35 cellular contexts compared by ENCODE assay signal in genomic region chr14:72522847-72523246, GRCh38.
"Had no signal": no experiment of that assay in that cellular context is flagged by ENCODE, and none has a peak within 500 bp of the region (broad histone marks: within the 10 kb centered on the region; RNA-seq: fewer than 3 reads in every experiment).

No MANE protein-coding gene starts in this region.

- ATAC-seq: activated T-cell treated with anti-CD3 and anti-CD28 coated beads, Interleukin-2, amount 50 U/mL, for 4 hours; PC-3; T-cell; T-helper 17 cell had no signal

- H3K36me3 Mint-ChIP-seq: activated CD4-positive, alpha-beta memory T cell treated with anti-CD3 and anti-CD28 coated beads for 36 hours; T-cell had no signal

- H3K4me3 ChIP-seq: ascending aorta, cardiac muscle cell, Peyer's patch, SJSA1 had no signal

- H3K36me3 ChIP-seq: ascending aorta, cardiac muscle cell, Peyer's patch, SJSA1 had no signal

- H3K9ac ChIP-seq: KMS-11, SK-N-SH had no signal

- H3K27ac ChIP-seq: cardiac muscle cell, KMS-11, Peyer's patch, SJSA1, VCaP had no signal

- H3K27me3 ChIP-seq: ascending aorta, cardiac muscle cell, Peyer's patch, SJSA1 had no signal

- H3K4me3 Mint-ChIP-seq: activated B cell treated with CpG ODN at 0.5 μM for 24 hours; activated CD4-positive, alpha-beta memory T cell treated with anti-CD3 and anti-CD28 coated beads for 36 hours; activated naive CD4-positive, alpha-beta T cell treated with anti-CD3 and anti-CD28 coated beads for 36 hours; activated naive CD8-positive, alpha-beta T cell treated with anti-CD3 and anti-CD28 coated beads for 36 hours; activated T-cell treated with anti-CD3 and anti-CD28 coated beads, Interleukin-2, amount 50 U/mL, for 4 hours; activated T-helper 1 cell treated with anti-CD3 and anti-CD28 coated beads, Interleukin-12 subunit alpha, Interleukin-12 subunit beta, Interleukin-2, Interleukin-4 antibody, amounts not matched to agents 30 ng/mL and 10 ng/mL and 1 ng/mL, durations not matched to agents 14 hours and 24 hours and 36 hours; central memory CD8-positive, alpha-beta T cell; T-cell; T-helper 17 cell had no signal

- DNase-seq: activated B cell treated with CpG ODN at 0.5 μM for 24 hours; activated CD4-positive, alpha-beta memory T cell treated with anti-CD3 and anti-CD28 coated beads for 36 hours; activated CD4-positive, alpha-beta T cell treated with anti-CD3 and anti-CD28 coated beads for 4 hours; activated CD4-positive, alpha-beta T cell treated with anti-CD3 and anti-CD28 coated beads, Interleukin-2, amount 50 U/mL, for 1 hour; activated CD4-positive, CD25-positive, alpha-beta regulatory T cell treated with anti-CD3 and anti-CD28 coated beads, Interleukin-2, amount 50 U/mL, for 72 hours; activated CD8-positive, alpha-beta memory T cell treated with anti-CD3 and anti-CD28 coated beads, Interleukin-2, amount 50 U/mL, for 4 hours; activated gamma-delta T cell treated with Interleukin-2 at 50 U/mL for 16 hours; activated naive CD4-positive, alpha-beta T cell treated with anti-CD3 and anti-CD28 coated beads for 36 hours; activated naive CD8-positive, alpha-beta T cell treated with anti-CD3 and anti-CD28 coated beads for 36 hours; activated T-cell treated with anti-CD3 and anti-CD28 coated beads for 4 hours; activated T-cell treated with anti-CD3 and anti-CD28 coated beads, Interleukin-2, amount 50 U/mL, for 4 hours; amniotic stem cell; NCI-H1048; NCI-H1436 treated with DMSO at 0.1 percent for 48 hours; NCI-H1694 treated with DMSO at 0.1 percent for 48 hours; NCI-H2029; NCI-H510A; NCI-H526; NCI-H748 treated with DMSO at 0.1 percent for 48 hours; NK-92 treated with Interleukin-12 subunit alpha and Interleukin-12 subunit beta, amount 100 ng/mL, for 24 hours; PC-3; RPMI8226; SHP77 treated with DMSO at 0.1 percent for 48 hours; SK-N-SH; T-cell; T-helper 17 cell; T-helper 9 cell had no signal

- H3K27ac Mint-ChIP-seq: activated CD4-positive, alpha-beta memory T cell treated with anti-CD3 and anti-CD28 coated beads for 36 hours; activated naive CD4-positive, alpha-beta T cell treated with anti-CD3 and anti-CD28 coated beads for 36 hours; activated naive CD8-positive, alpha-beta T cell treated with anti-CD3 and anti-CD28 coated beads for 36 hours; activated T-helper 1 cell treated with anti-CD3 and anti-CD28 coated beads, Interleukin-12 subunit alpha, Interleukin-12 subunit beta, Interleukin-2, Interleukin-4 antibody, amounts not matched to agents 30 ng/mL and 10 ng/mL and 1 ng/mL, durations not matched to agents 14 hours and 24 hours and 36 hours; T-cell; T-helper 17 cell had no signal

- H3K9me2 ChIP-seq: SK-N-SH had no signal

- H3K27me3 Mint-ChIP-seq: activated B cell treated with CpG ODN at 0.5 μM for 24 hours; activated CD4-positive, alpha-beta memory T cell treated with anti-CD3 and anti-CD28 coated beads for 36 hours; T-cell; T-helper 17 cell had no signal

- H3K9me3 Mint-ChIP-seq: central memory CD8-positive, alpha-beta T cell had no signal

- H3K4me1 ChIP-seq: ascending aorta, SJSA1 had no signal

- H3K4me2 ChIP-seq: KMS-11, SK-N-SH had no signal

- H3K9me3 ChIP-seq: Peyer's patch, SJSA1 had no signal
